In genomic region chr21:37868896-37869295, GRCh38 we compare ENCODE assay signal across 13 cellular contexts. TPM values are rescaled to one million over a fixed set of nuclear protein-coding genes. Genes with fewer than 3 reads are reported as not detected.
DNase-seq lines count a peak whose midpoint lies in the region; ATAC-seq and TF ChIP-seq lines count a peak whose summit lies in the region.
"Had no signal": no experiment of that assay in that cellular context is flagged by ENCODE, and none has a peak within 500 bp of the region (broad histone marks: within the 10 kb centered on the region; RNA-seq: fewer than 3 reads in every experiment).

No MANE protein-coding gene starts in this region.

- H3K4me1 Mint-ChIP-seq in HFFc6 (ENCODE audit: low read depth) = peaks cover 45% of the 10 kb centered on the region
- H3K4me1 Mint-ChIP-seq: immature natural killer cell had no signal

- H3K4me3 Mint-ChIP-seq in HFFc6 = peak overlapping the region; percentile 10; the same call in 1 of the 2 replicates
- H3K4me3 Mint-ChIP-seq: CD4-positive, alpha-beta T cell; immature natural killer cell had no signal

- peak; percentile 68 for DNase-seq in HFFc6
- DNase-seq in T1000 (lab: John Stamatoyannopoulos, UW) = peak; percentile 45
- peak; percentile 48 for DNase-seq in glomerular visceral epithelial cell (ENCODE audit: extremely low spot score)
- peak; percentile 52 for DNase-seq in stromal cell of bone marrow (ENCODE audit: low read depth)
- DNase-seq in COLO668 (lab: John Stamatoyannopoulos, UW; ENCODE audit: unreplicated experiment) = no peak
- no peak for DNase-seq in putamen (ENCODE audit: low spot score)
- DNase-seq: activated CD4-positive, alpha-beta T cell treated with anti-CD3 and anti-CD28 coated beads, Interleukin-2, amount 50 U/mL, for 48 hours; CD4-positive, alpha-beta T cell; immature natural killer cell; NCI-H187 treated with DMSO at 0.1 percent for 48 hours; thyroid gland had no signal

- no peaks in the 10 kb centered on the region for H3K9me3 Mint-ChIP-seq in HFFc6
- H3K9me3 Mint-ChIP-seq: CD4-positive, alpha-beta T cell; immature natural killer cell had no signal

- no peak for ATAC-seq in HG02938 (IDR thresholded peaks at IDR 0.05; ENCODE audit: unreplicated experiment)

- H3K27me3 Mint-ChIP-seq in HFFc6 (ENCODE audit: insufficient read depth) = no peaks in the 10 kb centered on the region

- peaks cover 3% of the 10 kb centered on the region; the same call in 1 of the 2 replicates for H3K36me3 Mint-ChIP-seq in HFFc6 (ENCODE audit: low read depth)
- H3K36me3 Mint-ChIP-seq: immature natural killer cell had no signal

- H3K27ac Mint-ChIP-seq in HFFc6 = peak overlapping the region; percentile 3
- H3K27ac Mint-ChIP-seq: CD4-positive, alpha-beta T cell; immature natural killer cell had no signal

- no peak for TF ChIP-seq CTCF in HFFc6 (IDR thresholded peaks at IDR 0.05)

RNA-seq across cellular contexts. Expression of gene KCNJ6, which starts 47.4 kb away (rescaled TPM):
- total RNA-seq in HFFc6 (2021; fragmentation: NEBNext Ultra II Directional; extraction: Animal tissue kit (Norgen Biotek cat#: 25700)) = not detected
- total RNA-seq: CD4-positive, alpha-beta T cell; OCI-LY7; thyroid gland had no signal

Comparison
In these comparisons a context has a peak if more than half of its experiments do, and no peak if none do; other contexts are left out.
1. DNase-seq: peak in HFFc6 (single experiment), T1000 (single experiment), glomerular visceral epithelial cell (single experiment) and stromal cell of bone marrow (single experiment); none in COLO668 (single experiment) and putamen (single experiment).